Comparison of ENCODE assay signal across 8 cellular contexts in the genomic region with DNA sequence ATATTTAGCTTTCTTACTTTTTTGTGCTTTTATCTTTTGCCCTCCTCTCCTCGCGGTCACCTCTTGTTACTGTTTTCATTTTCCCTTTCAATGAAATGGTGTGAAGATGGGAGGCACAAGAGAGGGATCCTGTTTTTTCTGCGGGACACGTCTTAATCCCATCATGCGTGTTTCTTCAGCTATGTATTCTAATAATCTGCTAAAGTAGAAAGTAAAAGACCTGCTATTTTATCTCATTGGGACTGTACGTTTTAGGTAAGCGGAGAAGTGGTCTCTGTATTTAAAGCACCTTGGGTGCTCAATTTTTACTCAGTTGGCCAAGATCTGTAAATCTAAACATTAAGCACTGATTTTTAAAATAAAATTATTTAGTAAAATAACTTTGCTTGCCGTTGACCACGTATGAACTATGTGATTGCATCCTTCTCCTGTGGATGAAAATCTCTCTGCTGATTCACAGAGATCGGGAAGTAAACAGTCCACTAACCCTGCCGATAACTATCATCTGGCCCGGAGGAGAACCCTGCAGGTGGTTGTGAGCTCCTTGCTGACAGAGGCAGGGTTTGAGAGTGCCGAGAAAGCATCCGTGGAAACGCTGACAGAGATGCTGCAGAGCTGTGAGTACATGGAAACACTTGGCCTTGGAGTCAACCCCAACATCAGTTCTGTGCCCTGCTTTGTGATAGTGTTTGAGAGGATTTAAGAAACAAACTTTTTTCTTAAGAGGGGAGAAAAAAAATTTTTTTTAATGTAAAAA. TPM values are rescaled to one million over a fixed set of nuclear protein-coding genes. Genes with fewer than 3 reads are reported as not detected.
DNase-seq lines count a peak whose midpoint lies in the region; ATAC-seq and TF ChIP-seq lines count a peak whose summit lies in the region.

No MANE protein-coding gene starts in this region.

- H3K4me3 ChIP-seq in GM12875 (ENCODE audit: low read depth, low read length) = peak overlapping the region; percentile 66
- H3K4me3 ChIP-seq in RWPE2 (ENCODE audit: severe bottlenecking) = peak overlapping the region; percentile 96
- peak overlapping the region; percentile 82 for H3K4me3 ChIP-seq in fibroblast of pulmonary artery (replicated peaks; ENCODE audit: low read depth, low read length)

- DNase-seq in RWPE2 (ENCODE audit: low spot score) (no peak), fibroblast of pulmonary artery (ENCODE audit: low read depth) (no peak), renal cortical epithelial cell (ENCODE audit: low read depth) (peak; percentile 11), NCI-H526 (lab: John Stamatoyannopoulos, UW) (no peak), GF-D8 (lab: John Stamatoyannopoulos, UW) (no peak)
- DNase-seq in effector CD8-positive, alpha-beta T cell (lab: John Stamatoyannopoulos, UW) = no peak
- DNase-seq in activated CD8-positive, alpha-beta memory T cell treated with anti-CD3 and anti-CD28 coated beads, Interleukin-2, amount 50 U/mL, for 4 hours = no peak

- no peaks in the 10 kb centered on the region for H3K9me3 ChIP-seq in RWPE2 (ENCODE audit: severe bottlenecking)

- peak overlapping the region; percentile 94 for H3K27ac ChIP-seq in RWPE2 (ENCODE audit: poor library complexity, severe bottlenecking)

- no peak for ATAC-seq in RWPE2 (ENCODE audit: low read depth)

- peaks cover 53% of the 10 kb centered on the region for H3K36me3 ChIP-seq in RWPE2 (ENCODE audit: low read depth)

- no peaks in the 10 kb centered on the region for H3K27me3 ChIP-seq in RWPE2 (ENCODE audit: insufficient read depth, poor library complexity, severe bottlenecking)

- TF ChIP-seq CTCF in GM12875 (IDR thresholded peaks at IDR 0.05; ENCODE audit: borderline replicate concordance, insufficient read depth, low read depth, low read length) (no peak), RWPE2 (IDR thresholded peaks at IDR 0.05; ENCODE audit: poor library complexity, severe bottlenecking) (no peak), fibroblast of pulmonary artery (IDR thresholded peaks at IDR 0.05; ENCODE audit: low read length, missing control alignments) (no peak)

- peaks cover 20% of the 10 kb centered on the region for H3K4me1 ChIP-seq in RWPE2 (ENCODE audit: insufficient read depth, poor library complexity, severe bottlenecking)

RNA-seq across cellular contexts. Expression of gene TAF8, which starts 0.8 kb away (rescaled TPM):
- total RNA-seq in renal cortical epithelial cell = 18.1 and 20.3 TPM in 2 replicates
